In genomic region chr1:201955750-201956143, GRCh38 we compare ENCODE assay signal across 8 cellular contexts. TPM values are rescaled to one million over a fixed set of nuclear protein-coding genes. Genes with fewer than 3 reads are reported as not detected.
DNase-seq lines count a peak whose midpoint lies in the region; ATAC-seq and TF ChIP-seq lines count a peak whose summit lies in the region.

No MANE protein-coding gene starts in this region.

- peak overlapping the region; percentile 99 for H3K27ac Mint-ChIP-seq in stimulated activated effector memory CD8-positive, alpha-beta T cell treated with anti-CD3 and anti-CD28 coated beads, Interleukin-12 subunit alpha, Interleukin-12 subunit beta, amount 100 ng/mL, for 72 hours

- peaks cover 65% of the 10 kb centered on the region for H3K36me3 Mint-ChIP-seq in stimulated activated effector memory CD8-positive, alpha-beta T cell treated with anti-CD3 and anti-CD28 coated beads, Interleukin-12 subunit alpha, Interleukin-12 subunit beta, amount 100 ng/mL, for 72 hours

- H3K9me3 Mint-ChIP-seq in stimulated activated effector memory CD8-positive, alpha-beta T cell treated with anti-CD3 and anti-CD28 coated beads, Interleukin-12 subunit alpha, Interleukin-12 subunit beta, amount 100 ng/mL, for 72 hours, result no peaks in the 10 kb centered on the region

- H3K27ac ChIP-seq in foreskin keratinocyte, result peak overlapping the region; percentile 72

- TF ChIP-seq CTCF in foreskin keratinocyte (conservative IDR thresholded peaks at IDR 0.05), result no peak

- H3K27me3 ChIP-seq in foreskin keratinocyte, result no peaks in the 10 kb centered on the region

- ATAC-seq in foreskin keratinocyte, result no peak
- ATAC-seq in stimulated activated effector memory CD8-positive, alpha-beta T cell treated with anti-CD3 and anti-CD28 coated beads, Interleukin-12 subunit alpha, Interleukin-12 subunit beta, amount 100 ng/mL, for 72 hours, result no peak

- DNase-seq in NOMO-1 treated with DMSO at 0.1 percent for 48 hours (lab: John Stamatoyannopoulos, UW; ENCODE audit: unreplicated experiment) (peak; percentile 53), NOMO-1 treated with dmso at 0.1 percent for 144 hours (lab: John Stamatoyannopoulos, UW; ENCODE audit: unreplicated experiment) (no peak), SW480 (ENCODE audit: low spot score) (peak; percentile 17), foreskin keratinocyte (no peak), COLO668 (lab: John Stamatoyannopoulos, UW; ENCODE audit: unreplicated experiment) (no peak), NCI-H2196 (lab: John Stamatoyannopoulos, UW; ENCODE audit: unreplicated experiment) (no peak), kidney tubule cell (ENCODE audit: low spot score) (no peak)
- DNase-seq in stimulated activated effector memory CD8-positive, alpha-beta T cell treated with anti-CD3 and anti-CD28 coated beads, Interleukin-12 subunit alpha, Interleukin-12 subunit beta, amount 100 ng/mL, for 72 hours (ENCODE audit: low spot score in 2 of 2), result no peak

- peaks cover 11% of the 10 kb centered on the region for H3K4me1 ChIP-seq in foreskin keratinocyte

- peaks cover 20% of the 10 kb centered on the region for H3K4me1 Mint-ChIP-seq in stimulated activated effector memory CD8-positive, alpha-beta T cell treated with anti-CD3 and anti-CD28 coated beads, Interleukin-12 subunit alpha, Interleukin-12 subunit beta, amount 100 ng/mL, for 72 hours

- H3K4me3 Mint-ChIP-seq in stimulated activated effector memory CD8-positive, alpha-beta T cell treated with anti-CD3 and anti-CD28 coated beads, Interleukin-12 subunit alpha, Interleukin-12 subunit beta, amount 100 ng/mL, for 72 hours, result peak overlapping the region; percentile 92

RNA-seq across cellular contexts. Expression of gene TIMM17A, which starts 0.4 kb away (rescaled TPM):
- total RNA-seq in foreskin keratinocyte, result 63.6 and 66.4 TPM in 2 replicates
- polyA plus RNA-seq in foreskin keratinocyte, result 73.5 TPM in 2 replicates

RNA-seq across cellular contexts. Expression of gene LMOD1, which starts 9.4 kb away (rescaled TPM):
- total RNA-seq in foreskin keratinocyte, result not detected in 2 replicates
- polyA plus RNA-seq in foreskin keratinocyte, result 0.01 TPM in 1 of 2 replicates, not detected in the other

RNA-seq across cellular contexts. Expression of gene RNPEP, which starts 26.7 kb away (rescaled TPM):
- 75.0 and 79.3 TPM in 2 replicates for total RNA-seq in foreskin keratinocyte
- polyA plus RNA-seq in foreskin keratinocyte, result 82.4 and 97.4 TPM in 2 replicates

RNA-seq across cellular contexts. Expression of gene ELF3, which starts 54.6 kb away (rescaled TPM):
- total RNA-seq in foreskin keratinocyte, result 0.04 and 0.07 TPM in 2 replicates
- 0.04 TPM in 1 of 2 replicates, not detected in the other for polyA plus RNA-seq in foreskin keratinocyte

Comparison
In these comparisons a context has a peak if more than half of its experiments do, and no peak if none do; other contexts are left out.
1. DNase-seq: peak in NOMO-1 treated with DMSO at 0.1 percent for 48 hours (single experiment) and SW480 (single experiment); none in NOMO-1 treated with dmso at 0.1 percent for 144 hours (single experiment), foreskin keratinocyte (0 of 2), stimulated activated effector memory CD8-positive, alpha-beta T cell treated with anti-CD3 and anti-CD28 coated beads, Interleukin-12 subunit alpha, Interleukin-12 subunit beta, amount 100 ng/mL, for 72 hours (0 of 2), COLO668 (single experiment), NCI-H2196 (single experiment) and kidney tubule cell (single experiment).